28 cellular contexts compared by ENCODE assay signal in genomic region chr18:78246588-78246987, GRCh38.
"Had no signal": no experiment of that assay in that cellular context is flagged by ENCODE, and none has a peak within 500 bp of the region (broad histone marks: within the 10 kb centered on the region; RNA-seq: fewer than 3 reads in every experiment).

No MANE protein-coding gene starts in this region.

- FAIRE-seq: colon had no signal

- H3K4me1 Mint-ChIP-seq: activated CD4-positive, alpha-beta memory T cell treated with anti-CD3 and anti-CD28 coated beads, Interleukin-2, amount 10 ng/mL, durations not matched to agents 7 days and 5 days; activated CD4-positive, alpha-beta T cell treated with anti-CD3 and anti-CD28 coated beads, Interleukin-2, amount 10 ng/mL, durations not matched to agents 7 days and 5 days had no signal

- H3K36me3 Mint-ChIP-seq: activated naive CD8-positive, alpha-beta T cell had no signal

- H3K4me3 Mint-ChIP-seq: activated CD4-positive, alpha-beta memory T cell treated with anti-CD3 and anti-CD28 coated beads, Interleukin-2, amount 10 ng/mL, durations not matched to agents 7 days and 5 days; activated CD4-positive, alpha-beta T cell treated with anti-CD3 and anti-CD28 coated beads, Interleukin-2, amount 10 ng/mL, durations not matched to agents 7 days and 5 days; activated naive CD8-positive, alpha-beta T cell; activated T-cell treated with anti-CD3 and anti-CD28 coated beads, Interleukin-2, amount 50 U/mL, for 24 hours; activated T-cell treated with anti-CD3 and anti-CD28 coated beads, Interleukin-2, amount 50 U/mL, for 72 hours; effector memory CD8-positive, alpha-beta T cell; WTC11 had no signal

- H3K27me3 Mint-ChIP-seq: activated CD4-positive, alpha-beta memory T cell treated with anti-CD3 and anti-CD28 coated beads, Interleukin-2, amount 10 ng/mL, durations not matched to agents 7 days and 5 days; activated CD4-positive, alpha-beta T cell treated with anti-CD3 and anti-CD28 coated beads, Interleukin-2, amount 10 ng/mL, durations not matched to agents 7 days and 5 days; activated naive CD8-positive, alpha-beta T cell; effector memory CD8-positive, alpha-beta T cell had no signal

- H3K36me3 ChIP-seq: esophagus muscularis mucosa, gastrocnemius medialis had no signal

- DNase-seq: activated CD4-positive, alpha-beta memory T cell treated with anti-CD3 and anti-CD28 coated beads, Interleukin-2, amount 10 ng/mL, durations not matched to agents 7 days and 5 days; activated CD4-positive, alpha-beta T cell treated with anti-CD3 and anti-CD28 coated beads for 1 hour; activated CD4-positive, alpha-beta T cell treated with anti-CD3 and anti-CD28 coated beads for 4 hours; activated CD4-positive, alpha-beta T cell treated with anti-CD3 and anti-CD28 coated beads, Interleukin-2, amount 10 ng/mL, durations not matched to agents 7 days and 5 days; activated CD4-positive, alpha-beta T cell treated with anti-CD3 and anti-CD28 coated beads, Interleukin-2, amount 50 U/mL, for 4 hours; activated CD8-positive, alpha-beta memory T cell treated with anti-CD3 and anti-CD28 coated beads, Interleukin-2, amount 50 U/mL, for 48 hours; activated gamma-delta T cell treated with Interleukin-2 at 50 U/mL for 16 hours; activated naive CD4-positive, alpha-beta T cell treated with anti-CD3 and anti-CD28 coated beads, Interleukin-2, amount 50 U/mL, for 16 hours; activated naive CD4-positive, alpha-beta T cell treated with Interleukin-2 at 50 U/mL for 16 hours; activated T-cell treated with anti-CD3 and anti-CD28 coated beads for 4 hours; activated T-cell treated with anti-CD3 and anti-CD28 coated beads, Interleukin-2, amount 50 U/mL, for 24 hours; activated T-cell treated with anti-CD3 and anti-CD28 coated beads, Interleukin-2, amount 50 U/mL, for 72 hours; aorta; body of pancreas; caudate nucleus; cortex of kidney; dermis blood vessel endothelial cell; effector CD4-positive, alpha-beta T cell; effector memory CD8-positive, alpha-beta T cell; erythroblast; foreskin keratinocyte; gastrocnemius medialis; glutamatergic neuron; T-helper 2 cell had no signal

- H3K9me3 ChIP-seq: body of pancreas, esophagus muscularis mucosa, gastrocnemius medialis had no signal

- H3K4me1 ChIP-seq: body of pancreas, foreskin keratinocyte, gastrocnemius medialis had no signal

- H3K27ac Mint-ChIP-seq: activated CD4-positive, alpha-beta memory T cell treated with anti-CD3 and anti-CD28 coated beads, Interleukin-2, amount 10 ng/mL, durations not matched to agents 7 days and 5 days; activated CD4-positive, alpha-beta T cell treated with anti-CD3 and anti-CD28 coated beads, Interleukin-2, amount 10 ng/mL, durations not matched to agents 7 days and 5 days; activated naive CD8-positive, alpha-beta T cell; activated T-cell treated with anti-CD3 and anti-CD28 coated beads, Interleukin-2, amount 50 U/mL, for 24 hours; activated T-cell treated with anti-CD3 and anti-CD28 coated beads, Interleukin-2, amount 50 U/mL, for 72 hours; effector memory CD8-positive, alpha-beta T cell; WTC11 had no signal

- H3K4me3 ChIP-seq: body of pancreas, esophagus muscularis mucosa, gastrocnemius medialis had no signal

- H3K27ac ChIP-seq: body of pancreas, esophagus muscularis mucosa, foreskin keratinocyte, gastrocnemius medialis had no signal

- H3K9me3 Mint-ChIP-seq: activated CD4-positive, alpha-beta T cell treated with anti-CD3 and anti-CD28 coated beads, Interleukin-2, amount 10 ng/mL, durations not matched to agents 7 days and 5 days; activated T-cell treated with anti-CD3 and anti-CD28 coated beads, Interleukin-2, amount 50 U/mL, for 24 hours; activated T-cell treated with anti-CD3 and anti-CD28 coated beads, Interleukin-2, amount 50 U/mL, for 72 hours had no signal

- H3K27me3 ChIP-seq: body of pancreas, foreskin keratinocyte, gastrocnemius medialis had no signal
